ENCODE assay signal across 3 cellular contexts in the genomic region with DNA sequence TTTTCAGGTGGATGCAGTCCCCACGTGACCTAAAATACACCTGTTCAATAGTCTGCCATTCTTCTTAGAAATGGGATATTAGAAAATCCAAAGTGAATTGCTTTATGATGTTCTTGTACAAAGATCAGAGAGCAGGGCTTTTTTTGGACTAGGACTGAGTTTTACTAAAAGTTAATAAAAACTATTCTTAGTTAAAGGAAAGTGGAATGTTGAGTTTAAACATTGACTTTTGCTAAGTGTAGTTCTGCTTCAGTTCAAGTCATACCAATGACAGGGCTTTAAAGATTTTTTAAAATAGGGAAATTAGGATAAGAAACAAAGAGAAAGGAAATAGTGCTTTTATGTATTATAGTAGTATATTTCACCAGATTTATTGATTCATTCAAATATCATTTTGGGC.
TF ChIP-seq lines count a peak whose summit lies in the region.

A gene with protein sequence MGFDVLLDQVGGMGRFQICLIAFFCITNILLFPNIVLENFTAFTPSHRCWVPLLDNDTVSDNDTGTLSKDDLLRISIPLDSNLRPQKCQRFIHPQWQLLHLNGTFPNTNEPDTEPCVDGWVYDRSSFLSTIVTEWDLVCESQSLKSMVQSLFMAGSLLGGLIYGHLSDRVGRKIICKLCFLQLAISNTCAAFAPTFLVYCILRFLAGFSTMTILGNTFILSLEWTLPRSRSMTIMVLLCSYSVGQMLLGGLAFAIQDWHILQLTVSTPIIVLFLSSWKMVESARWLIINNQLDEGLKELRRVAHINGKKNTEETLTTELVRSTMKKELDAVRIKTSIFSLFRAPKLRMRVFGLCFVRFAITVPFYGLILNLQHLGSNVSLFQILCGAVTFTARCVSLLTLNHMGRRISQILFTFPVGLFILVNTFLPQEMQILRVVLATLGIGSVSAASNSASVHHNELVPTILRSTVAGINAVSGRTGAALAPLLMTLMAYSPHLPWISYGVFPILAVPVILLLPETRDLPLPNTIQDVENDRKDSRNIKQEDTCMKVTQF (minus strand): TSS at position 101 of the 400 bp plus-strand sequence. CDS start 442 bp downstream, outside the sequence.

TF ChIP-seq in SK-N-SH, 30 proteins besides CTCF, POLR2A, EP300 and RAD21 (continued from another document and continues in another):
- no peak for TF ChIP-seq FOSL2 (IDR thresholded peaks at IDR 0.05; ENCODE audit: borderline replicate concordance, low read depth)
- TF ChIP-seq RCOR1 (IDR thresholded peaks at IDR 0.05; ENCODE audit: low read length), result no peak
- no peak for TF ChIP-seq GABPA (IDR thresholded peaks at IDR 0.05; ENCODE audit: low read depth)
- TF ChIP-seq, protein P1, sequence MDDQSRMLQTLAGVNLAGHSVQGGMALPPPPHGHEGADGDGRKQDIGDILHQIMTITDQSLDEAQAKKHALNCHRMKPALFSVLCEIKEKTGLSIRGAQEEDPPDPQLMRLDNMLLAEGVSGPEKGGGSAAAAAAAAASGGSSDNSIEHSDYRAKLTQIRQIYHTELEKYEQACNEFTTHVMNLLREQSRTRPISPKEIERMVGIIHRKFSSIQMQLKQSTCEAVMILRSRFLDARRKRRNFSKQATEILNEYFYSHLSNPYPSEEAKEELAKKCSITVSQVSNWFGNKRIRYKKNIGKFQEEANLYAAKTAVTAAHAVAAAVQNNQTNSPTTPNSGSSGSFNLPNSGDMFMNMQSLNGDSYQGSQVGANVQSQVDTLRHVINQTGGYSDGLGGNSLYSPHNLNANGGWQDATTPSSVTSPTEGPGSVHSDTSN (IDR thresholded peaks at IDR 0.05), result no peak
- TF ChIP-seq CHD2 (IDR thresholded peaks at IDR 0.05; ENCODE audit: low read length, partially characterized antibody), result no peak
- no peak for TF ChIP-seq NRF1 (IDR thresholded peaks at IDR 0.05; ENCODE audit: low read depth, low read length)
- no peak for TF ChIP-seq NFIC (IDR thresholded peaks at IDR 0.05; ENCODE audit: borderline replicate concordance)
- TF ChIP-seq, protein P2, sequence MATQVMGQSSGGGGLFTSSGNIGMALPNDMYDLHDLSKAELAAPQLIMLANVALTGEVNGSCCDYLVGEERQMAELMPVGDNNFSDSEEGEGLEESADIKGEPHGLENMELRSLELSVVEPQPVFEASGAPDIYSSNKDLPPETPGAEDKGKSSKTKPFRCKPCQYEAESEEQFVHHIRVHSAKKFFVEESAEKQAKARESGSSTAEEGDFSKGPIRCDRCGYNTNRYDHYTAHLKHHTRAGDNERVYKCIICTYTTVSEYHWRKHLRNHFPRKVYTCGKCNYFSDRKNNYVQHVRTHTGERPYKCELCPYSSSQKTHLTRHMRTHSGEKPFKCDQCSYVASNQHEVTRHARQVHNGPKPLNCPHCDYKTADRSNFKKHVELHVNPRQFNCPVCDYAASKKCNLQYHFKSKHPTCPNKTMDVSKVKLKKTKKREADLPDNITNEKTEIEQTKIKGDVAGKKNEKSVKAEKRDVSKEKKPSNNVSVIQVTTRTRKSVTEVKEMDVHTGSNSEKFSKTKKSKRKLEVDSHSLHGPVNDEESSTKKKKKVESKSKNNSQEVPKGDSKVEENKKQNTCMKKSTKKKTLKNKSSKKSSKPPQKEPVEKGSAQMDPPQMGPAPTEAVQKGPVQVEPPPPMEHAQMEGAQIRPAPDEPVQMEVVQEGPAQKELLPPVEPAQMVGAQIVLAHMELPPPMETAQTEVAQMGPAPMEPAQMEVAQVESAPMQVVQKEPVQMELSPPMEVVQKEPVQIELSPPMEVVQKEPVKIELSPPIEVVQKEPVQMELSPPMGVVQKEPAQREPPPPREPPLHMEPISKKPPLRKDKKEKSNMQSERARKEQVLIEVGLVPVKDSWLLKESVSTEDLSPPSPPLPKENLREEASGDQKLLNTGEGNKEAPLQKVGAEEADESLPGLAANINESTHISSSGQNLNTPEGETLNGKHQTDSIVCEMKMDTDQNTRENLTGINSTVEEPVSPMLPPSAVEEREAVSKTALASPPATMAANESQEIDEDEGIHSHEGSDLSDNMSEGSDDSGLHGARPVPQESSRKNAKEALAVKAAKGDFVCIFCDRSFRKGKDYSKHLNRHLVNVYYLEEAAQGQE (IDR thresholded peaks at IDR 0.05; ENCODE audit: low read depth, low read length), result no peak
- TF ChIP-seq RFX5 (IDR thresholded peaks at IDR 0.05; ENCODE audit: low read length), result no peak
- TF ChIP-seq SIN3A (IDR thresholded peaks at IDR 0.05; ENCODE audit: borderline replicate concordance, low read depth, low read length), result no peak
- TF ChIP-seq TAF1 (IDR thresholded peaks at IDR 0.05; ENCODE audit: borderline replicate concordance, low read depth, low read length), result no peak

TF ChIP-seq in SK-N-SH treated with all-trans-retinoic acid at 6 μM for 48 hours, 23 proteins besides CTCF, POLR2A, EP300 and RAD21:
- TF ChIP-seq, protein P3, sequence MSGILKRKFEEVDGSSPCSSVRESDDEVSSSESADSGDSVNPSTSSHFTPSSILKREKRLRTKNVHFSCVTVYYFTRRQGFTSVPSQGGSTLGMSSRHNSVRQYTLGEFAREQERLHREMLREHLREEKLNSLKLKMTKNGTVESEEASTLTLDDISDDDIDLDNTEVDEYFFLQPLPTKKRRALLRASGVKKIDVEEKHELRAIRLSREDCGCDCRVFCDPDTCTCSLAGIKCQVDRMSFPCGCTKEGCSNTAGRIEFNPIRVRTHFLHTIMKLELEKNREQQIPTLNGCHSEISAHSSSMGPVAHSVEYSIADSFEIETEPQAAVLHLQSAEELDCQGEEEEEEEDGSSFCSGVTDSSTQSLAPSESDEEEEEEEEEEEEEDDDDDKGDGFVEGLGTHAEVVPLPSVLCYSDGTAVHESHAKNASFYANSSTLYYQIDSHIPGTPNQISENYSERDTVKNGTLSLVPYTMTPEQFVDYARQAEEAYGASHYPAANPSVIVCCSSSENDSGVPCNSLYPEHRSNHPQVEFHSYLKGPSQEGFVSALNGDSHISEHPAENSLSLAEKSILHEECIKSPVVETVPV (CRISPR knock-in tag; IDR thresholded peaks at IDR 0.05), result no peak
- TF ChIP-seq, protein P4, sequence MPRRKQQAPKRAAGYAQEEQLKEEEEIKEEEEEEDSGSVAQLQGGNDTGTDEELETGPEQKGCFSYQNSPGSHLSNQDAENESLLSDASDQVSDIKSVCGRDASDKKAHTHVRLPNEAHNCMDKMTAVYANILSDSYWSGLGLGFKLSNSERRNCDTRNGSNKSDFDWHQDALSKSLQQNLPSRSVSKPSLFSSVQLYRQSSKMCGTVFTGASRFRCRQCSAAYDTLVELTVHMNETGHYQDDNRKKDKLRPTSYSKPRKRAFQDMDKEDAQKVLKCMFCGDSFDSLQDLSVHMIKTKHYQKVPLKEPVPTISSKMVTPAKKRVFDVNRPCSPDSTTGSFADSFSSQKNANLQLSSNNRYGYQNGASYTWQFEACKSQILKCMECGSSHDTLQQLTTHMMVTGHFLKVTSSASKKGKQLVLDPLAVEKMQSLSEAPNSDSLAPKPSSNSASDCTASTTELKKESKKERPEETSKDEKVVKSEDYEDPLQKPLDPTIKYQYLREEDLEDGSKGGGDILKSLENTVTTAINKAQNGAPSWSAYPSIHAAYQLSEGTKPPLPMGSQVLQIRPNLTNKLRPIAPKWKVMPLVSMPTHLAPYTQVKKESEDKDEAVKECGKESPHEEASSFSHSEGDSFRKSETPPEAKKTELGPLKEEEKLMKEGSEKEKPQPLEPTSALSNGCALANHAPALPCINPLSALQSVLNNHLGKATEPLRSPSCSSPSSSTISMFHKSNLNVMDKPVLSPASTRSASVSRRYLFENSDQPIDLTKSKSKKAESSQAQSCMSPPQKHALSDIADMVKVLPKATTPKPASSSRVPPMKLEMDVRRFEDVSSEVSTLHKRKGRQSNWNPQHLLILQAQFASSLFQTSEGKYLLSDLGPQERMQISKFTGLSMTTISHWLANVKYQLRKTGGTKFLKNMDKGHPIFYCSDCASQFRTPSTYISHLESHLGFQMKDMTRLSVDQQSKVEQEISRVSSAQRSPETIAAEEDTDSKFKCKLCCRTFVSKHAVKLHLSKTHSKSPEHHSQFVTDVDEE (CRISPR knock-in tag; IDR thresholded peaks at IDR 0.05), result no peak
- TF ChIP-seq OSR1 (CRISPR knock-in tag; IDR thresholded peaks at IDR 0.05), result no peak
- no peak for TF ChIP-seq TOX (CRISPR knock-in tag; IDR thresholded peaks at IDR 0.05; ENCODE audit: borderline replicate concordance)
- TF ChIP-seq ZNF565 (CRISPR knock-in tag; conservative IDR thresholded peaks at IDR 0.05; ENCODE audit: low read depth), result no peak
- TF ChIP-seq, protein P5, sequence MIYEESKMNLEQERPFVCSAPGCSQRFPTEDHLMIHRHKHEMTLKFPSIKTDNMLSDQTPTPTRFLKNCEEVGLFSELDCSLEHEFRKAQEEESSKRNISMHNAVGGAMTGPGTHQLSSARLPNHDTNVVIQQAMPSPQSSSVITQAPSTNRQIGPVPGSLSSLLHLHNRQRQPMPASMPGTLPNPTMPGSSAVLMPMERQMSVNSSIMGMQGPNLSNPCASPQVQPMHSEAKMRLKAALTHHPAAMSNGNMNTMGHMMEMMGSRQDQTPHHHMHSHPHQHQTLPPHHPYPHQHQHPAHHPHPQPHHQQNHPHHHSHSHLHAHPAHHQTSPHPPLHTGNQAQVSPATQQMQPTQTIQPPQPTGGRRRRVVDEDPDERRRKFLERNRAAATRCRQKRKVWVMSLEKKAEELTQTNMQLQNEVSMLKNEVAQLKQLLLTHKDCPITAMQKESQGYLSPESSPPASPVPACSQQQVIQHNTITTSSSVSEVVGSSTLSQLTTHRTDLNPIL (CRISPR knock-in tag; IDR thresholded peaks at IDR 0.05; ENCODE audit: low read depth), result no peak
- TF ChIP-seq CSDC2 (CRISPR knock-in tag; IDR thresholded peaks at IDR 0.05), result no peak
- no peak for TF ChIP-seq ZNF70 (CRISPR knock-in tag; IDR thresholded peaks at IDR 0.05)
- no peak for TF ChIP-seq BACH2 (CRISPR knock-in tag; IDR thresholded peaks at IDR 0.05; ENCODE audit: borderline replicate concordance)

TF ChIP-seq in endothelial cell of umbilical vein, 7 proteins besides CTCF, POLR2A, EP300 and RAD21:
- TF ChIP-seq FOS (IDR thresholded peaks at IDR 0.05; ENCODE audit: borderline replicate concordance, insufficient read depth, low read length) (no peak), POLR2AphosphoS5 (IDR thresholded peaks at IDR 0.05; ENCODE audit: insufficient read depth, low read depth, low read length) (no peak), EZH2 (IDR thresholded peaks at IDR 0.05; ENCODE audit: borderline replicate concordance, low read depth, low read length, severe bottlenecking) (no peak), GATA2 (IDR thresholded peaks at IDR 0.05; ENCODE audit: insufficient read depth, insufficient read length, low read depth, low read length) (no peak), JUN (IDR thresholded peaks at IDR 0.05; ENCODE audit: borderline replicate concordance, insufficient read depth, insufficient read length, low read depth) (no peak), MYC (IDR thresholded peaks at IDR 0.05; ENCODE audit: low read depth, low read length) (no peak)
- TF ChIP-seq, protein P6, sequence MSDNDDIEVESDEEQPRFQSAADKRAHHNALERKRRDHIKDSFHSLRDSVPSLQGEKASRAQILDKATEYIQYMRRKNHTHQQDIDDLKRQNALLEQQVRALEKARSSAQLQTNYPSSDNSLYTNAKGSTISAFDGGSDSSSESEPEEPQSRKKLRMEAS (IDR thresholded peaks at IDR 0.05; ENCODE audit: insufficient read depth, insufficient read length), result no peak
